In the genomic region with DNA sequence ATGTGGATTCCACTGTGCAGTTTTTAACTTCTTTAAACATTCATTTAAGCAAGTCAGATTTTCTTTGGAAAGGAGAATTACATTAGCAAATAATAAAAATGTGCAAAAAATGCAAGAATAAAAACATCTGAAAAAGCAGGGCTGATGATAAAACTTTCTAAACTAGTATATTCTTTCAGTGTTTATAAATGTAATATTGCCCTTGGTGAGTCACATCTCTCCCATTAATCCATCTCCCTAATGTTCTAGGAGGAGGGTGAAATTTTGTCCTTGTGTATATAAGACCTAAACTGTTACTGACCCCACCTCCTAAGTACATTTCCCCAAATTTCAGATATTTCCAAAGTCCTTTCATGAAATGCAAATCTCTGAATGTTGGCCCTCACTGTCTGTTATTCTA, we compare ENCODE assay signal across 33 cellular contexts.
"Had no signal": no experiment of that assay in that cellular context is flagged by ENCODE, and none has a peak within 500 bp of the region (broad histone marks: within the 10 kb centered on the region; RNA-seq: fewer than 3 reads in every experiment).

No MANE protein-coding gene starts in this region.

- H3K27me3 Mint-ChIP-seq: activated CD4-positive, alpha-beta memory T cell treated with anti-CD3 and anti-CD28 coated beads for 36 hours; activated CD4-positive, alpha-beta T cell treated with anti-CD3 and anti-CD28 coated beads for 36 hours; activated naive CD8-positive, alpha-beta T cell treated with anti-CD3 and anti-CD28 coated beads for 36 hours had no signal

- H3K27ac ChIP-seq: body of pancreas, breast epithelium, KMS-11, Peyer's patch, SJSA1 had no signal

- H3K4me1 ChIP-seq: body of pancreas, breast epithelium, Peyer's patch had no signal

- DNase-seq: activated CD4-positive, alpha-beta memory T cell treated with anti-CD3 and anti-CD28 coated beads for 36 hours; activated CD4-positive, alpha-beta T cell treated with anti-CD3 and anti-CD28 coated beads for 36 hours; activated CD4-positive, alpha-beta T cell treated with anti-CD3 and anti-CD28 coated beads, Interleukin-2, amount 50 U/mL, for 1 hour; activated CD8-positive, alpha-beta memory T cell treated with anti-CD3 and anti-CD28 coated beads, Interleukin-2, amount 50 U/mL, for 4 hours; activated effector memory CD4-positive, alpha-beta T cell treated with Interleukin-2 at 50 U/mL for 16 hours; activated naive CD4-positive, alpha-beta T cell treated with anti-CD3 and anti-CD28 coated beads, Interleukin-2, amount 50 U/mL, for 16 hours; activated naive CD8-positive, alpha-beta T cell treated with anti-CD3 and anti-CD28 coated beads for 36 hours; activated T-cell treated with anti-CD3 and anti-CD28 coated beads, Interleukin-2, amount 50 U/mL, for 48 hours; amygdala; body of pancreas; MM.1S; MV-4-11; NCI-H1092; NCI-H1436 treated with DMSO at 0.1 percent for 48 hours; NCI-H1694 treated with DMSO at 0.1 percent for 48 hours; NCI-H2029; NCI-H345; NCI-H526; NCI-H748 treated with DMSO at 0.1 percent for 48 hours; NK-92 treated with Interleukin-12 subunit alpha and Interleukin-12 subunit beta, amount 100 ng/mL, for 24 hours; PC-3; Peyer's patch; RPMI8226; SHP77 treated with DMSO at 0.1 percent for 48 hours; SK-N-SH had no signal

- H3K4me3 Mint-ChIP-seq: activated CD4-positive, alpha-beta memory T cell treated with anti-CD3 and anti-CD28 coated beads for 36 hours; activated CD4-positive, alpha-beta T cell treated with anti-CD3 and anti-CD28 coated beads for 36 hours; activated naive CD8-positive, alpha-beta T cell treated with anti-CD3 and anti-CD28 coated beads for 36 hours; T-helper 1 cell treated with Interleukin-12 subunit alpha and Interleukin-12 subunit beta and Interleukin-4 antibody, amounts not matched to agents 30 μg/mL and 1 μg/mL, for 36 hours; T-helper 2 cell treated with Interferon-gamma antibody and Interleukin-4, amounts not matched to agents 5 μg/mL and 100 μg/mL, for 36 hours; WTC11 had no signal

- H3K27me3 ChIP-seq: ascending aorta, body of pancreas, breast epithelium, Peyer's patch, SJSA1 had no signal

- H3K27ac Mint-ChIP-seq: activated CD4-positive, alpha-beta memory T cell treated with anti-CD3 and anti-CD28 coated beads for 36 hours; activated CD4-positive, alpha-beta T cell treated with anti-CD3 and anti-CD28 coated beads for 36 hours; activated naive CD8-positive, alpha-beta T cell treated with anti-CD3 and anti-CD28 coated beads for 36 hours; T-helper 1 cell treated with Interleukin-12 subunit alpha and Interleukin-12 subunit beta and Interleukin-4 antibody, amounts not matched to agents 30 μg/mL and 1 μg/mL, for 36 hours; T-helper 2 cell treated with Interferon-gamma antibody and Interleukin-4, amounts not matched to agents 5 μg/mL and 100 μg/mL, for 36 hours; WTC11 had no signal

- H3K9ac ChIP-seq: KMS-11, SK-N-SH had no signal

- H3K9me3 ChIP-seq: ascending aorta, body of pancreas, breast epithelium, Peyer's patch, SJSA1, SK-N-SH had no signal

- ATAC-seq: activated CD4-positive, alpha-beta T cell treated with anti-CD3 and anti-CD28 coated beads for 36 hours; activated CD4-positive, CD25-positive, alpha-beta regulatory T cell treated with anti-CD3 and anti-CD28 coated beads, Interleukin-2, amount 50 U/mL, for 24 hours; body of pancreas; PC-3; WTC11 had no signal

- H3K4me3 ChIP-seq: body of pancreas, breast epithelium, Peyer's patch, SJSA1 had no signal

- H3K9me3 Mint-ChIP-seq: activated CD4-positive, alpha-beta memory T cell treated with anti-CD3 and anti-CD28 coated beads for 36 hours; activated naive CD8-positive, alpha-beta T cell treated with anti-CD3 and anti-CD28 coated beads for 36 hours; T-helper 1 cell treated with Interleukin-12 subunit alpha and Interleukin-12 subunit beta and Interleukin-4 antibody, amounts not matched to agents 30 μg/mL and 1 μg/mL, for 36 hours; T-helper 2 cell treated with Interferon-gamma antibody and Interleukin-4, amounts not matched to agents 5 μg/mL and 100 μg/mL, for 36 hours; WTC11 had no signal

- H3K4me2 ChIP-seq: KMS-11, SK-N-SH had no signal

- H3K4me1 Mint-ChIP-seq: activated CD4-positive, alpha-beta T cell treated with anti-CD3 and anti-CD28 coated beads for 36 hours; activated naive CD8-positive, alpha-beta T cell treated with anti-CD3 and anti-CD28 coated beads for 36 hours had no signal

- H3K36me3 ChIP-seq: ascending aorta, breast epithelium, SJSA1 had no signal
